ENCODE assay signal across 13 cellular contexts in genomic region chr17:7576432-7576937, GRCh38. TPM values are rescaled to one million over a fixed set of nuclear protein-coding genes. Genes with fewer than 3 reads are reported as not detected.
DNase-seq lines count a peak whose midpoint lies in the region; TF ChIP-seq lines count a peak whose summit lies in the region.
"Had no signal": no experiment of that assay in that cellular context is flagged by ENCODE, and none has a peak within 500 bp of the region (broad histone marks: within the 10 kb centered on the region; RNA-seq: fewer than 3 reads in every experiment).

No MANE protein-coding gene starts in this region.

- peaks cover 59% of the 10 kb centered on the region for H3K79me2 ChIP-seq in PC-9 (ENCODE audit: low read depth)

- peak; percentile 25 for DNase-seq in activated CD4-positive, alpha-beta T cell treated with anti-CD3 and anti-CD28 coated beads for 48 hours
- no peak for DNase-seq in activated CD4-positive, alpha-beta T cell treated with anti-CD3 and anti-CD28 coated beads for 4 hours
- DNase-seq in PC-9 (no peak), endothelial cell (ENCODE audit: low spot score) (no peak), amygdala (lab: John Stamatoyannopoulos, UW) (no peak), NCI-H2029 treated with DMSO at 0.1 percent for 48 hours (lab: John Stamatoyannopoulos, UW) (no peak), NCI-H446 (lab: John Stamatoyannopoulos, UW) (no peak)
- DNase-seq: activated CD8-positive, alpha-beta memory T cell treated with anti-CD3 and anti-CD28 coated beads, Interleukin-2, amount 50 U/mL, for 4 hours; colonic mucosa; head of caudate nucleus had no signal

- H3K27me3 ChIP-seq in PC-9 (ENCODE audit: insufficient read depth, low read depth) = no peaks in the 10 kb centered on the region
- no peaks in the 10 kb centered on the region for H3K27me3 ChIP-seq in skeletal muscle tissue (ENCODE audit: control insufficient read depth in 3 of 3, insufficient read depth in 3 of 3, low read length in 3 of 3)
- H3K27me3 ChIP-seq: colonic mucosa had no signal

- peaks cover 74% of the 10 kb centered on the region for H3K4me1 Mint-ChIP-seq in endothelial cell (ENCODE audit: unreplicated experiment)

- H3K27ac Mint-ChIP-seq in endothelial cell (ENCODE audit: unreplicated experiment) = peak overlapping the region; percentile 1

- no peak overlapping the region for H2AFZ ChIP-seq in PC-9

- H3K4me1 ChIP-seq in PC-9 (replicated peaks; ENCODE audit: insufficient read depth) (peaks cover 55% of the 10 kb centered on the region), skeletal muscle tissue (ENCODE audit: control insufficient read depth in 3 of 3, insufficient read depth in 3 of 3, low read length in 3 of 3) (peaks cover 61 to 79% (median 62%) of the 10 kb centered on the region in 3 donors)

- TF ChIP-seq CTCF in PC-9 (conservative IDR thresholded peaks at IDR 0.05) (no peak), endothelial cell (IDR thresholded peaks at IDR 0.05; ENCODE audit: unreplicated experiment) (no peak)

- no peaks in the 10 kb centered on the region for H3K9me3 Mint-ChIP-seq in endothelial cell (ENCODE audit: unreplicated experiment)

- CTCF ChIA-PET in PC-9 (lab: Charles Lee) = no interaction called here

- H3K4me3 Mint-ChIP-seq in endothelial cell (ENCODE audit: unreplicated experiment) = peak overlapping the region; percentile 62

- POLR2A ChIA-PET in PC-9 (lab: Charles Lee; ENCODE audit: unreplicated experiment) = interaction anchor here (0.5 to 0.7 kb wide), 2 partner anchors 11 to 75 kb away, joined by 3 read pairs; no protein-coding TSS in a partner anchor

- H3K27ac ChIP-seq in PC-9 = peak overlapping the region; percentile 59; the same call in 1 of the 2 replicates
- H3K27ac ChIP-seq in skeletal muscle tissue (ENCODE audit: low read depth, low read length) = peak overlapping the region; percentile 36
- H3K27ac ChIP-seq: colonic mucosa had no signal

- H3K36me3 ChIP-seq in PC-9 (ENCODE audit: low read depth) (peaks cover 35% of the 10 kb centered on the region), skeletal muscle tissue (ENCODE audit: control insufficient read depth in 3 of 3, insufficient read depth in 3 of 3, low read length in 3 of 3) (peaks cover 46 to 50% (median 49%) of the 10 kb centered on the region in 3 donors)

- peaks cover 13% of the 10 kb centered on the region for H3K27me3 Mint-ChIP-seq in endothelial cell (ENCODE audit: unreplicated experiment)

- peak overlapping the region in 1 of 3 donors; percentile 41 for H3K9ac ChIP-seq in skeletal muscle tissue (ENCODE audit: low read depth in 1 of 3, low read length in 3 of 3)

- no TSS peak for BruUV-seq in PC-9 (replicated peaks; lab: Mats Ljungman, UMichigan)

- no peaks in the 10 kb centered on the region for H3K9me3 ChIP-seq in PC-9 (ENCODE audit: insufficient read depth, low read depth)
- H3K9me3 ChIP-seq in skeletal muscle tissue (ENCODE audit: control insufficient read depth in 3 of 3, low read length in 3 of 3) = no peaks in the 10 kb centered on the region
- H3K9me3 ChIP-seq: colonic mucosa had no signal

- H3K4me2 ChIP-seq in PC-9 = peak overlapping the region; percentile 93; the same call in 1 of the 2 replicates

- H3K4me3 ChIP-seq in PC-9 (no peak overlapping the region), skeletal muscle tissue (ENCODE audit: low read length in 3 of 3) (no peak overlapping the region)
- H3K4me3 ChIP-seq: colonic mucosa had no signal

- peaks cover 54% of the 10 kb centered on the region for H4K20me1 ChIP-seq in PC-9 (ENCODE audit: insufficient read depth)

- H3K9me2 ChIP-seq in PC-9 (ENCODE audit: insufficient read depth) = no peaks in the 10 kb centered on the region

- peaks cover 73% of the 10 kb centered on the region for H3K36me3 Mint-ChIP-seq in endothelial cell (ENCODE audit: low read depth, unreplicated experiment)

- H3F3A ChIP-seq in PC-9 (ENCODE audit: insufficient read depth, low read depth) = peaks cover 73% of the 10 kb centered on the region

- intact Hi-C loops in PC-9 (cut with micrococcal nuclease; ENCODE audit: unreplicated experiment) = no loop called here

RNA-seq across cellular contexts. Expression of gene CD68, which starts 3.0 kb away (rescaled TPM):
- total RNA-seq in PC-9 (2021) (27.0 and 37.0 TPM in 2 replicates), endothelial cell (ENCODE audit: unreplicated experiment) (1.6 TPM), skeletal muscle tissue (4.2 TPM)

RNA-seq across cellular contexts. Expression of gene MPDU1, which starts 7.2 kb away (rescaled TPM):
- total RNA-seq in PC-9 (2021) (33.4 and 44.2 TPM in 2 replicates), endothelial cell (ENCODE audit: unreplicated experiment) (51.8 TPM), skeletal muscle tissue (26.1 TPM)

RNA-seq across cellular contexts. Expression of gene SOX15, which starts 13.4 kb away (rescaled TPM):
- total RNA-seq in PC-9 (2021) (80.9 and 124 TPM in 2 replicates), endothelial cell (ENCODE audit: unreplicated experiment) (1.3 TPM), skeletal muscle tissue (not detected)
- total RNA-seq: mesenteric fat pad, SK-MEL-5 had no signal

RNA-seq across cellular contexts. Expression of gene SENP3, which starts 14.8 kb away (rescaled TPM):
- total RNA-seq in PC-9 (2021) = 68.4 and 72.4 TPM in 2 replicates
- 57.8 TPM for total RNA-seq in endothelial cell (ENCODE audit: unreplicated experiment)
- 31.3 TPM for total RNA-seq in skeletal muscle tissue

RNA-seq across cellular contexts. Expression of gene TNFSF13, which starts 17.9 kb away (rescaled TPM):
- total RNA-seq in PC-9 (2021) (46.4 and 65.4 TPM in 2 replicates), endothelial cell (ENCODE audit: unreplicated experiment) (5.6 TPM), skeletal muscle tissue (2.1 TPM)

Comparison
In these comparisons a context has a peak if more than half of its experiments do, and no peak if none do; other contexts are left out.
1. RNA of gene SOX15, which starts 13.4 kb away (total RNA-seq): 80.9 to 124 TPM in PC-9; 1.3 TPM in endothelial cell (single experiment) and not detected in skeletal muscle tissue (single experiment); every median in the first group is over 10 times any median in the second.